In the genomic region with DNA sequence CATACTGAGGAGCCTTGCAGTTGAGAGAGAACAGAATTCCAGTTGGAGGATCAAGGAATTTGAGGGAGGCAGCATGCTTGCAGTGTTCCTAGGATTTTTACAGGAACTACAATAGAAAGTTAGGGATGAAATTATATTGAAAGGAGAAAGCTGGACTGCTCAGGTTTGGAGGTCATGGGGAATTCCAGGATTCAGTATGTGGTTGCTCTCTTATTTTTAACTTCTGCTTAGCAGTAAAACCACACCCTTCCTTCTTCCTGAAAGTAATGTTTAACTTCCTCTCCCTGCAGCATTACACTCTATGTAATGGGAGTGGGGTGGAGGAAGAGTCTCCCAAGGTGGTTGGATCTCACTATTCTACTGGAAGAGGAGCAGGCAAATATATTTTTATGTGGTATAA, we compare ENCODE assay signal across 1 cellular context.
TF ChIP-seq lines count a peak whose summit lies in the region.

No MANE protein-coding gene starts in this region.

TF ChIP-seq in GM12878, 131 proteins besides CTCF, POLR2A, EP300 and RAD21:
- TF ChIP-seq IKZF1 (conservative IDR thresholded peaks at IDR 0.05) (peak; percentile 73), DPF2 (IDR thresholded peaks at IDR 0.05) (no peak), SPI1 (IDR thresholded peaks at IDR 0.05; ENCODE audit: borderline replicate concordance, insufficient read depth, low read depth, low read length) (peak; percentile 61), EED (IDR thresholded peaks at IDR 0.05; ENCODE audit: low read depth) (peak; percentile 83), CREM (IDR thresholded peaks at IDR 0.05; ENCODE audit: low read depth) (no peak), ETV6 (conservative IDR thresholded peaks at IDR 0.05 in 1 of 2, IDR thresholded peaks at IDR 0.05 in 1 of 2; ENCODE audit: borderline replicate concordance in 1 of 2, low read depth in 1 of 2) (peak in 1 of 2 experiments; percentile 16; a peak in 1 of 4 replicates), IKZF2 (IDR thresholded peaks at IDR 0.05) (peak; percentile 61 to 69), GABPA (IDR thresholded peaks at IDR 0.05; ENCODE audit: low read depth) (no peak), GATAD2B (conservative IDR thresholded peaks at IDR 0.05; ENCODE audit: low read depth) (0 out of 2 replicates have a peak, but pooled peaks have one; percentile 20), RUNX3 (IDR thresholded peaks at IDR 0.05; ENCODE audit: low read length) (peak; percentile 86), ZNF384 (IDR thresholded peaks at IDR 0.05; ENCODE audit: borderline replicate concordance, low read depth, low read length) (peak; percentile 40; the same call in 1 of the 2 replicates)
- TF ChIP-seq, protein P1, sequence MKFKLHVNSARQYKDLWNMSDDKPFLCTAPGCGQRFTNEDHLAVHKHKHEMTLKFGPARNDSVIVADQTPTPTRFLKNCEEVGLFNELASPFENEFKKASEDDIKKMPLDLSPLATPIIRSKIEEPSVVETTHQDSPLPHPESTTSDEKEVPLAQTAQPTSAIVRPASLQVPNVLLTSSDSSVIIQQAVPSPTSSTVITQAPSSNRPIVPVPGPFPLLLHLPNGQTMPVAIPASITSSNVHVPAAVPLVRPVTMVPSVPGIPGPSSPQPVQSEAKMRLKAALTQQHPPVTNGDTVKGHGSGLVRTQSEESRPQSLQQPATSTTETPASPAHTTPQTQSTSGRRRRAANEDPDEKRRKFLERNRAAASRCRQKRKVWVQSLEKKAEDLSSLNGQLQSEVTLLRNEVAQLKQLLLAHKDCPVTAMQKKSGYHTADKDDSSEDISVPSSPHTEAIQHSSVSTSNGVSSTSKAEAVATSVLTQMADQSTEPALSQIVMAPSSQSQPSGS (IDR thresholded peaks at IDR 0.05; ENCODE audit: low read length), result 0 out of 2 replicates have a peak, but pooled peaks have one; percentile 22
- TF ChIP-seq, protein P2, sequence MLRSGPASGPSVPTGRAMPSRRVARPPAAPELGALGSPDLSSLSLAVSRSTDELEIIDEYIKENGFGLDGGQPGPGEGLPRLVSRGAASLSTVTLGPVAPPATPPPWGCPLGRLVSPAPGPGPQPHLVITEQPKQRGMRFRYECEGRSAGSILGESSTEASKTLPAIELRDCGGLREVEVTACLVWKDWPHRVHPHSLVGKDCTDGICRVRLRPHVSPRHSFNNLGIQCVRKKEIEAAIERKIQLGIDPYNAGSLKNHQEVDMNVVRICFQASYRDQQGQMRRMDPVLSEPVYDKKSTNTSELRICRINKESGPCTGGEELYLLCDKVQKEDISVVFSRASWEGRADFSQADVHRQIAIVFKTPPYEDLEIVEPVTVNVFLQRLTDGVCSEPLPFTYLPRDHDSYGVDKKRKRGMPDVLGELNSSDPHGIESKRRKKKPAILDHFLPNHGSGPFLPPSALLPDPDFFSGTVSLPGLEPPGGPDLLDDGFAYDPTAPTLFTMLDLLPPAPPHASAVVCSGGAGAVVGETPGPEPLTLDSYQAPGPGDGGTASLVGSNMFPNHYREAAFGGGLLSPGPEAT (IDR thresholded peaks at IDR 0.05; ENCODE audit: low read depth), result peak; percentile 77
- TF ChIP-seq, protein P3, sequence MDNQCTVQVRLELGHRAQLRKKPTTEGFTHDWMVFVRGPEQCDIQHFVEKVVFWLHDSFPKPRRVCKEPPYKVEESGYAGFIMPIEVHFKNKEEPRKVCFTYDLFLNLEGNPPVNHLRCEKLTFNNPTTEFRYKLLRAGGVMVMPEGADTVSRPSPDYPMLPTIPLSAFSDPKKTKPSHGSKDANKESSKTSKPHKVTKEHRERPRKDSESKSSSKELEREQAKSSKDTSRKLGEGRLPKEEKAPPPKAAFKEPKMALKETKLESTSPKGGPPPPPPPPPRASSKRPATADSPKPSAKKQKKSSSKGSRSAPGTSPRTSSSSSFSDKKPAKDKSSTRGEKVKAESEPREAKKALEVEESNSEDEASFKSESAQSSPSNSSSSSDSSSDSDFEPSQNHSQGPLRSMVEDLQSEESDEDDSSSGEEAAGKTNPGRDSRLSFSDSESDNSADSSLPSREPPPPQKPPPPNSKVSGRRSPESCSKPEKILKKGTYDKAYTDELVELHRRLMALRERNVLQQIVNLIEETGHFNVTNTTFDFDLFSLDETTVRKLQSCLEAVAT (IDR thresholded peaks at IDR 0.05), result no peak
TF ChIP-seq in GM12878: peak in this region for 10.
